In genomic region chr3:10334461-10334860, GRCh38 we compare ENCODE assay signal across 12 cellular contexts. TPM values are rescaled to one million over a fixed set of nuclear protein-coding genes. Genes with fewer than 3 reads are reported as not detected.
DNase-seq lines count a peak whose midpoint lies in the region; TF ChIP-seq lines count a peak whose summit lies in the region.
"Had no signal": no experiment of that assay in that cellular context is flagged by ENCODE, and none has a peak within 500 bp of the region (broad histone marks: within the 10 kb centered on the region; RNA-seq: fewer than 3 reads in every experiment).

No MANE protein-coding gene starts in this region.

- H2AFZ ChIP-seq in hepatocyte, result no peak overlapping the region

- H3K9me3 ChIP-seq in adipocyte (ENCODE audit: control insufficient read depth, low read length) (peaks cover 2% of the 10 kb centered on the region), Peyer's patch (no peaks in the 10 kb centered on the region), hepatocyte (ENCODE audit: low read depth) (no peaks in the 10 kb centered on the region)
- H3K9me3 ChIP-seq: left lung had no signal

- no peaks in the 10 kb centered on the region for H3K9me2 ChIP-seq in hepatocyte (replicated peaks; ENCODE audit: insufficient read depth)

- H3K4me2 ChIP-seq in hepatocyte, result no peak overlapping the region

- peak; percentile 70 for TF ChIP-seq CTCF in 22Rv1 (IDR thresholded peaks at IDR 0.05)
- peak; percentile 42 for TF ChIP-seq CTCF in GM12872 (IDR thresholded peaks at IDR 0.05; ENCODE audit: insufficient read depth, low read depth, low read length)
- no peak for TF ChIP-seq CTCF in Peyer's patch (IDR thresholded peaks at IDR 0.05)
- TF ChIP-seq CTCF in hepatocyte (IDR thresholded peaks at IDR 0.05; ENCODE audit: poor library complexity), result no peak

- H3K4me1 ChIP-seq in adipocyte (ENCODE audit: control insufficient read depth, insufficient read depth, low read length), result no peaks in the 10 kb centered on the region
- H3K4me1 ChIP-seq in Peyer's patch, result no peaks in the 10 kb centered on the region
- H3K4me1 ChIP-seq in hepatocyte (ENCODE audit: insufficient read depth), result peaks cover 6% of the 10 kb centered on the region
- H3K4me1 ChIP-seq: left lung had no signal

- H3K36me3 ChIP-seq in adipocyte (ENCODE audit: control insufficient read depth, insufficient read depth, low read length, severe bottlenecking), result no peaks in the 10 kb centered on the region
- H3K36me3 ChIP-seq in Peyer's patch, result no peaks in the 10 kb centered on the region
- no peaks in the 10 kb centered on the region for H3K36me3 ChIP-seq in hepatocyte (replicated peaks; ENCODE audit: insufficient read depth, low read depth)
- H3K36me3 ChIP-seq: left lung had no signal

- H3K4me3 ChIP-seq in adipocyte (ENCODE audit: low read length), result no peak overlapping the region
- no peak overlapping the region for H3K4me3 ChIP-seq in Peyer's patch
- H3K4me3 ChIP-seq in hepatocyte, result no peak overlapping the region
- H3K4me3 ChIP-seq: left lung had no signal

- no peak for TF ChIP-seq POLR2A in Peyer's patch (IDR thresholded peaks at IDR 0.05)

- no peak overlapping the region for H3K27ac ChIP-seq in 22Rv1
- no peak overlapping the region for H3K27ac ChIP-seq in Peyer's patch
- H3K27ac ChIP-seq in hepatocyte, result no peak overlapping the region
- H3K27ac ChIP-seq: left lung had no signal

- WGBS in hepatocyte (ENCODE audit: low lambda C conversion rate, missing lambda C conversion rate), result 60% methylated on average over 12 of the region's 12 CpGs

- H3K27me3 ChIP-seq in adipocyte (replicated peaks; ENCODE audit: control insufficient read depth, insufficient read depth, low read length) (peaks cover 50% of the 10 kb centered on the region), Peyer's patch (no peaks in the 10 kb centered on the region), hepatocyte (peaks cover 19% of the 10 kb centered on the region)

- H3K79me2 ChIP-seq in hepatocyte, result no peaks in the 10 kb centered on the region

- no peak overlapping the region for H3K9ac ChIP-seq in adipocyte (ENCODE audit: low read length)

- DNase-seq in adipocyte (ENCODE audit: low read depth) (peak; percentile 24), iPS-NIHi7 (ENCODE audit: extremely low spot score) (peak; percentile 66), NCI-H69 (lab: John Stamatoyannopoulos, UW) (no peak), Peyer's patch (no peak), hepatocyte (ENCODE audit: low spot score) (no peak), H4 (ENCODE audit: low spot score) (no peak)
- DNase-seq: activated CD4-positive, CD25-positive, alpha-beta regulatory T cell; activated gamma-delta T cell; Kasumi-1; left lung had no signal

- no peaks in the 10 kb centered on the region for H4K20me1 ChIP-seq in hepatocyte (ENCODE audit: insufficient read depth, poor library complexity, severe bottlenecking)

RNA-seq across cellular contexts. Expression of gene SEC13, which starts 13.5 kb away (rescaled TPM):
- 100 to 1,000 TPM; 158 to 251 (median 237) TPM for total RNA-seq in Peyer's patch
- 159 and 187 TPM in 2 replicates for total RNA-seq in hepatocyte
- 310 and 317 TPM in 2 replicates for polyA plus RNA-seq in hepatocyte
- total RNA-seq in H4 (2014; rRNA removed; shearing (Covaris generic)), result 176 and 203 TPM in 2 replicates

RNA-seq across cellular contexts. Expression of gene GHRL, which starts 41.7 kb away (rescaled TPM):
- 1 to 10 TPM in 2 of 4 donors, not detected in 2; 1.6 to 2.9 TPM for total RNA-seq in Peyer's patch
- 12.4 and 14.0 TPM in 2 replicates for total RNA-seq in hepatocyte
- polyA plus RNA-seq in hepatocyte, result 11.3 and 12.0 TPM in 2 replicates
- not detected in 2 replicates for total RNA-seq in H4 (2014; rRNA removed; shearing (Covaris generic))

Comparison
In these comparisons a context has a peak if more than half of its experiments do, and no peak if none do; other contexts are left out.
1. CTCF ChIP-seq: peak in 22Rv1 (single experiment) and GM12872 (single experiment); none in Peyer's patch (0 of 6) and hepatocyte (single experiment).
2. DNase-seq: peak in adipocyte (single experiment) and iPS-NIHi7 (single experiment); none in NCI-H69 (single experiment), Peyer's patch (0 of 3), hepatocyte (single experiment) and H4 (single experiment).